2 cellular contexts compared by ENCODE assay signal in the genomic region with DNA sequence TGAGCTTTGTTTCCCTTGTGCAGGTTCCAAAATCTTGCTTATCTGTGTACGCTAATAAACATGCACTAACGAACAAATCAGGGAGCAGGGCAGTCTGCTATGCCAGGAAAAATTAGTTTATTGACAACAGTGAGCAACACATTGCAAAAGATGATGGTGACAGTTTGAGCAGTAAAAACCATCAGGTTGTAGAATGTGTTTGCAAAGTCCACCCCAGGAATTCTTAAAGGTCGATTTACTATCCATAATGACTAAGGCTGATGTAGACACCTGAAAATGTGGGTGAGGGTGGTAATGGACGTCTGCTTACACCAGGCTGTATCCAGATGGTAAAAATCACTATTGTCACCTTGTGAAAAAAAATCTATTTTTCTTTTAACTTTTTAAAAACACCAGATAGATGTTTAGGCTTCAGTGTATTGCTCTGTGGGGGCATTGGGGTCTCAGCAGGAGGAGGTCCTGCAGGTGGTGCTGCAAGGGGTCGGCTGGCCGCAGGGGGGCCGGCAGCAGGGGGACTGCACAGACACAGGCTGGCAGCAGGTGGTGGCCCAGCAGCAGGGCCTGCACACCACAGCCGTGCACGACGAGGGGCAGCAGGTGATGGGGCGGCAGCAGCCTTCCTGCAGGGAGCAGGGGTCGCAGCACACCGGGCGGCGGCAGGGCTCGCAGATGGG.
TF ChIP-seq lines count a peak whose summit lies in the region.

No MANE protein-coding gene starts in this region.

TF ChIP-seq in HEK293, 187 proteins besides CTCF, POLR2A, EP300 and RAD21:
- peak; percentile 55 for TF ChIP-seq ZIC2 (tag by site-specific recombination; IDR thresholded peaks at IDR 0.05)

TF ChIP-seq in WTC11, 78 proteins besides CTCF, POLR2A, EP300 and RAD21:
- TF ChIP-seq ZNF423 (CRISPR knock-in tag; IDR thresholded peaks at IDR 0.05), result peak; percentile 51; the same call in 1 of the 2 replicates
